Comparison of ENCODE assay signal across 9 cellular contexts in genomic region chr5:64811050-64811640, GRCh38. TPM values are rescaled to one million over a fixed set of nuclear protein-coding genes. Genes with fewer than 3 reads are reported as not detected.
DNase-seq lines count a peak whose midpoint lies in the region; ATAC-seq and TF ChIP-seq lines count a peak whose summit lies in the region.
"Had no signal": no experiment of that assay in that cellular context is flagged by ENCODE, and none has a peak within 500 bp of the region (broad histone marks: within the 10 kb centered on the region; RNA-seq: fewer than 3 reads in every experiment).

No MANE protein-coding gene starts in this region.

- H3K27ac ChIP-seq in HEK293 (ENCODE audit: extremely low read depth, low read depth, low read length) (no peak overlapping the region), body of pancreas (no peak overlapping the region), testis (no peak overlapping the region)
- H3K27ac ChIP-seq: BLaER1 had no signal

- intact Hi-C loops in body of pancreas (cut with DNase I) (no loop called here), testis (cut with DNase I; ENCODE audit: low total_unique reads) (loop anchor here (10.0 kb wide), 1 partner anchor 674 kb away; the partner anchor contains the start of gene ADAMTS6)

- 0 out of 2 replicates have a peak, but pooled peaks have one; percentile 26 for TF ChIP-seq CTCF in HEK293 (tag by site-specific recombination; IDR thresholded peaks at IDR 0.05)
- peak; percentile 19 to 62 (median 53) for TF ChIP-seq CTCF in body of pancreas (IDR thresholded peaks at IDR 0.05)
- TF ChIP-seq CTCF in testis (IDR thresholded peaks at IDR 0.05): peak; percentile 37 to 51 (median 41)

- CTCF ChIA-PET in HEK293 (lab: Yijun Ruan, JAX): interaction anchor here (0.6 to 3.4 kb wide), 33 partner anchors 9 to 1016 kb away, joined by 3 to 48 read pairs (median 4); partner anchors contain the start of gene ADAMTS6

- ATAC-seq in body of pancreas (no peak), HG03439 (IDR thresholded peaks at IDR 0.05; ENCODE audit: unreplicated experiment) (no peak)

- 65 to 79% methylated on average over 1 of the region's 1 CpG for WGBS in body of pancreas, 2 donors
- WGBS in testis, 2 donors: 80 to 85% methylated on average over 1 of the region's 1 CpG

- H3K9me3 ChIP-seq in HEK293 (ENCODE audit: control insufficient read depth, insufficient read depth, low read depth, low read length) (no peaks in the 10 kb centered on the region), body of pancreas (no peaks in the 10 kb centered on the region), testis (no peaks in the 10 kb centered on the region)
- H3K9me3 ChIP-seq: BLaER1 had no signal

- H3K4me1 ChIP-seq in HEK293 (ENCODE audit: control insufficient read depth, insufficient read depth, low read length): no peaks in the 10 kb centered on the region
- no peaks in the 10 kb centered on the region for H3K4me1 ChIP-seq in body of pancreas
- no peaks in the 10 kb centered on the region for H3K4me1 ChIP-seq in testis
- H3K4me1 ChIP-seq: BLaER1 had no signal

- H3K4me3 ChIP-seq in HEK293 (ENCODE audit: low read depth, low read length) (no peak overlapping the region), body of pancreas (no peak overlapping the region), testis (no peak overlapping the region)
- H3K4me3 ChIP-seq: BLaER1 had no signal

- peak; percentile 26 for DNase-seq in DMS79 treated with DMSO at 0.1 percent for 48 hours (lab: John Stamatoyannopoulos, UW)
- DNase-seq in DMS79 (lab: John Stamatoyannopoulos, UW): no peak
- peak; percentile 5 to 46 for DNase-seq in NCI-H524 (lab: John Stamatoyannopoulos, UW)
- no peak for DNase-seq in body of pancreas
- peak; percentile 70 for DNase-seq in inferior parietal cortex (ENCODE audit: extremely low spot score)
- DNase-seq in testis: no peak

- POLR2A ChIA-PET in HEK293 (lab: Yijun Ruan, JAX): no interaction called here

- no peaks in the 10 kb centered on the region for H3K27me3 ChIP-seq in body of pancreas
- H3K27me3 ChIP-seq in testis: no peaks in the 10 kb centered on the region
- H3K27me3 ChIP-seq: BLaER1 had no signal

- TF ChIP-seq POLR2A in body of pancreas (IDR thresholded peaks at IDR 0.05) (no peak), testis (IDR thresholded peaks at IDR 0.05) (no peak)

- H3K36me3 ChIP-seq in HEK293 (ENCODE audit: control insufficient read depth in 2 of 2, insufficient read depth in 1 of 2, low read length in 2 of 2) (peaks cover 0 to 5% of the 10 kb centered on the region in 2 experiments; a peak in 2 of 3 replicates), body of pancreas (replicated peaks in 1 of 2; ENCODE audit: insufficient read depth in 1 of 2, low read depth in 2 of 2) (no peaks in the 10 kb centered on the region), testis (ENCODE audit: low read depth, missing control alignments) (no peaks in the 10 kb centered on the region)

TF ChIP-seq in HEK293, 187 proteins besides CTCF, POLR2A, EP300 and RAD21:
- TF ChIP-seq PRDM1 (tag by site-specific recombination; IDR thresholded peaks at IDR 0.05) (no peak), ZNF654 (tag by site-specific recombination; IDR thresholded peaks at IDR 0.05; ENCODE audit: low read depth) (peak; percentile 89)
TF ChIP-seq in HEK293: peak in this region for 1.

RNA-seq across cellular contexts. Expression of gene CWC27, which starts 42.4 kb away (rescaled TPM):
- total RNA-seq in body of pancreas (10 to 100 TPM; 10.9 to 14.0 TPM), testis (10 to 100 TPM; 17.5 to 22.9 TPM)
- 12.4 TPM for polyA plus RNA-seq in testis (ENCODE audit: insufficient read depth, low read depth, low replicate concordance)

RNA-seq across cellular contexts. Expression of gene SREK1IP1, which starts 42.7 kb away (rescaled TPM):
- total RNA-seq in body of pancreas (1 to 10 TPM; 5.3 to 5.7 TPM), testis (10 to 100 TPM in 1 of 2 donors, 1 to 10 TPM in 1; 9.0 to 10.4 TPM)
- polyA plus RNA-seq in testis (ENCODE audit: insufficient read depth, low read depth, low replicate concordance): 3.4 TPM

Comparison
In these comparisons a context has a peak if more than half of its experiments do, and no peak if none do; other contexts are left out.
1. DNase-seq: peak in DMS79 treated with DMSO at 0.1 percent for 48 hours (single experiment), NCI-H524 (2 of 2) and inferior parietal cortex (single experiment); none in DMS79 (single experiment), body of pancreas (0 of 4) and testis (single experiment).
2. Peak in every context shown above with its lines, with median percentiles within 50 percentile points of each other: CTCF ChIP-seq.